ENCODE assay signal across 28 cellular contexts in the genomic region with DNA sequence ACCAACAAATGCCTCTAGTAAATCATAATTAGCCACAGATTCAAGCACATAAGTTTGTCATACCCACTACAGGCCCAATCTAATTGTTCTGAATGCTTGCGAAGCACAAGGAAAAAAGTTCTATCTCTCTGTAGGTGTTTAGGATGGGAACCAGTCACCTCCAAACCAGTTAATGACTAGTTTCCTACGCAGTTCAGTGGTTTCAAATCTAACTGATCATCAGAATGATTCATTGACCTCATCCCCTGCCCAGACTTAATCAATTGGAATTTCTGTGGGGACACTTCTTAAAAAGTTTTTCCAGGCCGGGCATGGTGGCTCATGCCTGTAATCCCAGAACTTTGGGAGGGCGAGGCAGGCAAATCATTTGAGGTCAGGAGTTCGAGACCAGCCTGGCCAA. TPM values are rescaled to one million over a fixed set of nuclear protein-coding genes. Genes with fewer than 3 reads are reported as not detected.
DNase-seq lines count a peak whose midpoint lies in the region; ATAC-seq and TF ChIP-seq lines count a peak whose summit lies in the region.
"Had no signal": no experiment of that assay in that cellular context is flagged by ENCODE, and none has a peak within 500 bp of the region (broad histone marks: within the 10 kb centered on the region; RNA-seq: fewer than 3 reads in every experiment).

No MANE protein-coding gene starts in this region.

- no peak for TF ChIP-seq POLR2A in GM18505 (IDR thresholded peaks at IDR 0.05; ENCODE audit: borderline replicate concordance, extremely low read depth, insufficient read depth, insufficient read length)

- H3K4me3 ChIP-seq in AG10803 (ENCODE audit: low read length) = no peak overlapping the region
- H3K4me3 ChIP-seq: A549, K562 had no signal

- peak; percentile 48 for DNase-seq in AG10803 (ENCODE audit: low read depth)
- peak; percentile 57 for DNase-seq in EL
- peak; percentile 27 for DNase-seq in M059J (ENCODE audit: low read depth)
- DNase-seq in renal cortical epithelial cell (ENCODE audit: low read depth) = peak; percentile 15
- DNase-seq in DMS 273 treated with DMSO at 0.1 percent for 48 hours (lab: John Stamatoyannopoulos, UW) = no peak
- DNase-seq in activated T-cell treated with anti-CD3 and anti-CD28 coated beads for 4 hours = no peak
- DNase-seq: BE2C; CD8-positive, alpha-beta memory T cell; DND-41; GDM1; HCEC 1CT; Kasumi-1; MV-4-11; NCI-H1105; NCI-H1436 treated with DMSO at 0.1 percent for 48 hours; NCI-H187 treated with DMSO at 0.1 percent for 48 hours; NCI-H2171 treated with DMSO at 0.1 percent for 48 hours; NCI-H524; NCI-H774; NK-92 treated with Interleukin-12 subunit alpha and Interleukin-12 subunit beta, amount 100 ng/mL, for 24 hours; PC-3; SK-N-SH; SW 1271 had no signal

- no peak for TF ChIP-seq CTCF in AG10803 (conservative IDR thresholded peaks at IDR 0.05; ENCODE audit: low read length)

- no peak for ATAC-seq in GM18505 (IDR thresholded peaks at IDR 0.05; ENCODE audit: unreplicated experiment)
- ATAC-seq: A549, K562, PC-3 had no signal

RNA-seq across cellular contexts. Expression of a gene that starts 24.3 kb away (rescaled TPM):
- total RNA-seq in M059J (2014; rRNA removed; shearing (Covaris generic)) = 1.2 and 3.3 TPM in 2 replicates
- total RNA-seq in renal cortical epithelial cell = 0.52 and 3.5 TPM in 2 replicates
- total RNA-seq: CD8-positive, alpha-beta memory T cell; MCF 10A had no signal

RNA-seq across cellular contexts. Expression of a gene that starts 52.3 kb away (rescaled TPM):
- 38.1 and 42.8 TPM in 2 replicates for total RNA-seq in M059J (2014; rRNA removed; shearing (Covaris generic))
- 1.1 and 6.9 TPM in 2 replicates for total RNA-seq in renal cortical epithelial cell
- total RNA-seq: H1, K562, MCF 10A had no signal

Comparison
In these comparisons a context has a peak if more than half of its experiments do, and no peak if none do; other contexts are left out.
1. DNase-seq: peak in AG10803 (single experiment), EL (single experiment), M059J (single experiment) and renal cortical epithelial cell (single experiment); none in DMS 273 treated with DMSO at 0.1 percent for 48 hours (single experiment) and activated T-cell treated with anti-CD3 and anti-CD28 coated beads for 4 hours (single experiment).